8 cellular contexts compared by ENCODE assay signal in genomic region chr6:159217595-159218275, GRCh38. TPM values are rescaled to one million over a fixed set of nuclear protein-coding genes. Genes with fewer than 3 reads are reported as not detected.
A peak's percentile ranks its signal among the peaks of the same experiment; 100 is the strongest.
DNase-seq lines count a peak whose midpoint lies in the region; TF ChIP-seq lines count a peak whose summit lies in the region.

No MANE protein-coding gene starts in this region.

- no peak overlapping the region for H3K4me3 ChIP-seq in HEK293 (ENCODE audit: low read depth, low read length)
- no peak overlapping the region for H3K4me3 ChIP-seq in choroid plexus epithelial cell (ENCODE audit: low read depth, low read length)

- no peaks in the 10 kb centered on the region for H3K9me3 Mint-ChIP-seq in activated CD4-positive, alpha-beta memory T cell treated with anti-CD3 and anti-CD28 coated beads for 36 hours
- no peaks in the 10 kb centered on the region for H3K9me3 Mint-ChIP-seq in activated CD4-positive, alpha-beta memory T cell treated with anti-CD3 and anti-CD28 coated beads, Interleukin-2, amount 10 ng/mL, durations not matched to agents 7 days and 5 days

- intact Hi-C loops in activated CD4-positive, alpha-beta memory T cell treated with anti-CD3 and anti-CD28 coated beads for 36 hours (cut with micrococcal nuclease) = no loop called here

- H3K4me3 Mint-ChIP-seq in activated CD4-positive, alpha-beta memory T cell treated with anti-CD3 and anti-CD28 coated beads for 36 hours = no peak overlapping the region
- H3K4me3 Mint-ChIP-seq in activated CD4-positive, alpha-beta memory T cell treated with anti-CD3 and anti-CD28 coated beads, Interleukin-2, amount 10 ng/mL, durations not matched to agents 7 days and 5 days = no peak overlapping the region

- no peaks in the 10 kb centered on the region for H3K36me3 Mint-ChIP-seq in activated CD4-positive, alpha-beta memory T cell treated with anti-CD3 and anti-CD28 coated beads for 36 hours
- no peaks in the 10 kb centered on the region for H3K36me3 Mint-ChIP-seq in activated CD4-positive, alpha-beta memory T cell treated with anti-CD3 and anti-CD28 coated beads, Interleukin-2, amount 10 ng/mL, durations not matched to agents 7 days and 5 days (ENCODE audit: low read depth)

- H3K27me3 Mint-ChIP-seq in activated CD4-positive, alpha-beta memory T cell treated with anti-CD3 and anti-CD28 coated beads for 36 hours = peaks cover 3% of the 10 kb centered on the region
- H3K27me3 Mint-ChIP-seq in activated CD4-positive, alpha-beta memory T cell treated with anti-CD3 and anti-CD28 coated beads, Interleukin-2, amount 10 ng/mL, durations not matched to agents 7 days and 5 days = peaks cover 29% of the 10 kb centered on the region

- no peaks in the 10 kb centered on the region for H3K4me1 ChIP-seq in HEK293 (ENCODE audit: control insufficient read depth, insufficient read depth, low read length)

- peaks cover 2% of the 10 kb centered on the region for H3K4me1 Mint-ChIP-seq in activated CD4-positive, alpha-beta memory T cell treated with anti-CD3 and anti-CD28 coated beads for 36 hours (ENCODE audit: low read depth)
- H3K4me1 Mint-ChIP-seq in activated CD4-positive, alpha-beta memory T cell treated with anti-CD3 and anti-CD28 coated beads, Interleukin-2, amount 10 ng/mL, durations not matched to agents 7 days and 5 days = peaks cover 2% of the 10 kb centered on the region

- no peaks in the 10 kb centered on the region for H3K9me3 ChIP-seq in HEK293 (ENCODE audit: control insufficient read depth, insufficient read depth, low read depth, low read length)

- no peaks in the 10 kb centered on the region for H3K36me3 ChIP-seq in HEK293 (ENCODE audit: control insufficient read depth in 2 of 2, insufficient read depth in 1 of 2, low read length in 2 of 2)

- no peak overlapping the region for H3K27ac Mint-ChIP-seq in activated CD4-positive, alpha-beta memory T cell treated with anti-CD3 and anti-CD28 coated beads for 36 hours
- H3K27ac Mint-ChIP-seq in activated CD4-positive, alpha-beta memory T cell treated with anti-CD3 and anti-CD28 coated beads, Interleukin-2, amount 10 ng/mL, durations not matched to agents 7 days and 5 days = no peak overlapping the region

- peak; percentile 32 for DNase-seq in activated CD4-positive, alpha-beta memory T cell treated with anti-CD3 and anti-CD28 coated beads for 36 hours
- no peak for DNase-seq in activated CD4-positive, alpha-beta memory T cell treated with anti-CD3 and anti-CD28 coated beads, Interleukin-2, amount 10 ng/mL, durations not matched to agents 7 days and 5 days
- DNase-seq in NCI-H2227 treated with DMSO at 0.1 percent for 48 hours (lab: John Stamatoyannopoulos, UW) = peak; percentile 1
- DNase-seq in choroid plexus epithelial cell (ENCODE audit: low read depth) = peak; percentile 55
- DNase-seq in myocyte (ENCODE audit: low read depth) = peak; percentile 9
- DNase-seq in effector CD8-positive, alpha-beta T cell (lab: John Stamatoyannopoulos, UW) = no peak
- no peak for DNase-seq in activated CD4-positive, CD25-positive, alpha-beta regulatory T cell treated with anti-CD3 and anti-CD28 coated beads, Interleukin-2, amount 50 U/mL, for 72 hours

- TF ChIP-seq CTCF in HEK293 (tag by site-specific recombination; IDR thresholded peaks at IDR 0.05) (0 out of 2 replicates have a peak, but pooled peaks have one; percentile 26), choroid plexus epithelial cell (conservative IDR thresholded peaks at IDR 0.05; ENCODE audit: low read depth, low read length) (peak; percentile 52)

- CTCF ChIA-PET in activated CD4-positive, alpha-beta memory T cell treated with anti-CD3 and anti-CD28 coated beads for 36 hours (lab: Charles Lee) = interaction anchor here (1.0 to 1.5 kb wide), 4 partner anchors 44 to 437 kb away, joined by 3 to 7 read pairs (median 6); no protein-coding TSS in a partner anchor
- CTCF ChIA-PET in activated CD4-positive, alpha-beta memory T cell treated with anti-CD3 and anti-CD28 coated beads, Interleukin-2, amount 10 ng/mL, durations not matched to agents 7 days and 5 days (lab: Charles Lee) = interaction anchor here (0.9 to 1.6 kb wide), 3 partner anchors 35 to 437 kb away, joined by 4 to 5 read pairs (median 5); no protein-coding TSS in a partner anchor
- CTCF ChIA-PET in HEK293 (lab: Yijun Ruan, JAX) = interaction anchor here (0.5 to 1.0 kb wide), 6 partner anchors 31 to 246 kb away, joined by 3 to 4 read pairs (median 3); no protein-coding TSS in a partner anchor

- no peak overlapping the region for H3K27ac ChIP-seq in HEK293 (ENCODE audit: extremely low read depth, low read depth, low read length)

- POLR2A ChIA-PET in activated CD4-positive, alpha-beta memory T cell treated with anti-CD3 and anti-CD28 coated beads for 36 hours (lab: Charles Lee) = no interaction called here
- POLR2A ChIA-PET in activated CD4-positive, alpha-beta memory T cell treated with anti-CD3 and anti-CD28 coated beads, Interleukin-2, amount 10 ng/mL, durations not matched to agents 7 days and 5 days (lab: Charles Lee) = no interaction called here
- POLR2A ChIA-PET in HEK293 (lab: Yijun Ruan, JAX) = no interaction called here

TF ChIP-seq in HEK293, 187 proteins besides CTCF, POLR2A, EP300 and RAD21:
- TF ChIP-seq ZNF214 (tag by site-specific recombination; IDR thresholded peaks at IDR 0.05; ENCODE audit: borderline replicate concordance) (no peak), SCRT2 (tag by site-specific recombination; IDR thresholded peaks at IDR 0.05) (0 out of 2 replicates have a peak, but pooled peaks have one; percentile 20)

RNA-seq across cellular contexts. Expression of gene FNDC1, which starts 48.5 kb away (rescaled TPM):
- total RNA-seq in activated CD4-positive, alpha-beta memory T cell treated with anti-CD3 and anti-CD28 coated beads for 36 hours = not detected
- total RNA-seq in activated CD4-positive, alpha-beta memory T cell treated with anti-CD3 and anti-CD28 coated beads, Interleukin-2, amount 10 ng/mL, durations not matched to agents 7 days and 5 days = not detected
- total RNA-seq in myocyte = 0.16 TPM in 1 of 2 replicates, not detected in the other
- 4.8 TPM for polyA plus RNA-seq in myocyte (2012)

Comparison
In these comparisons a context has a peak if more than half of its experiments do, and no peak if none do; other contexts are left out.
1. DNase-seq: peak in activated CD4-positive, alpha-beta memory T cell treated with anti-CD3 and anti-CD28 coated beads for 36 hours (single experiment), NCI-H2227 treated with DMSO at 0.1 percent for 48 hours (single experiment), choroid plexus epithelial cell (single experiment) and myocyte (single experiment); none in activated CD4-positive, alpha-beta memory T cell treated with anti-CD3 and anti-CD28 coated beads, Interleukin-2, amount 10 ng/mL, durations not matched to agents 7 days and 5 days (single experiment), effector CD8-positive, alpha-beta T cell (single experiment) and activated CD4-positive, CD25-positive, alpha-beta regulatory T cell treated with anti-CD3 and anti-CD28 coated beads, Interleukin-2, amount 50 U/mL, for 72 hours (single experiment).